17 cellular contexts compared by ENCODE assay signal in genomic region chr9:123044556-123044955, GRCh38. TPM values are rescaled to one million over a fixed set of nuclear protein-coding genes. Genes with fewer than 3 reads are reported as not detected.
DNase-seq lines count a peak whose midpoint lies in the region; ATAC-seq, FAIRE-seq and TF ChIP-seq lines count a peak whose summit lies in the region.
"Had no signal": no experiment of that assay in that cellular context is flagged by ENCODE, and none has a peak within 500 bp of the region (broad histone marks: within the 10 kb centered on the region; RNA-seq: fewer than 3 reads in every experiment).

No MANE protein-coding gene starts in this region.

- H3K27ac Mint-ChIP-seq in activated CD4-positive, alpha-beta memory T cell treated with anti-CD3 and anti-CD28 coated beads, Interleukin-2, amount 10 ng/mL, durations not matched to agents 7 days and 5 days = no peak overlapping the region
- H3K27ac Mint-ChIP-seq: activated naive CD4-positive, alpha-beta T cell treated with anti-CD3 and anti-CD28 coated beads, Interleukin-2, amount 10 ng/mL, durations not matched to agents 7 days and 5 days had no signal

- no peak for DNase-seq in D721Med (ENCODE audit: insufficient read length, low spot score)
- DNase-seq in RWPE2 (ENCODE audit: low spot score) = no peak
- DNase-seq in fibroblast of lung (ENCODE audit: low read depth in 2 of 2) = peak; percentile 81 to 90
- DNase-seq in sigmoid colon = no peak
- no peak for DNase-seq in Kasumi-1 (lab: John Stamatoyannopoulos, UW)
- DNase-seq in colonic mucosa = no peak
- no peak for DNase-seq in activated CD4-positive, alpha-beta memory T cell treated with anti-CD3 and anti-CD28 coated beads, Interleukin-2, amount 10 ng/mL, durations not matched to agents 7 days and 5 days
- no peak for DNase-seq in NK-92 (lab: John Stamatoyannopoulos, UW; ENCODE audit: unreplicated experiment)
- DNase-seq: activated naive CD4-positive, alpha-beta T cell treated with anti-CD3 and anti-CD28 coated beads, Interleukin-2, amount 10 ng/mL, durations not matched to agents 7 days and 5 days; C1 segment of cervical spinal cord; MM.1S; stimulated activated CD8-positive, alpha-beta memory T cell treated with anti-CD3 and anti-CD28 coated beads, Interleukin-4, amount 100 ng/mL, for 48 hours had no signal

- 77 to 80% methylated on average over 4 of the region's 4 CpGs for WGBS in sigmoid colon, 2 donors

- H3K27me3 ChIP-seq in RWPE2 (ENCODE audit: insufficient read depth, poor library complexity, severe bottlenecking) (no peaks in the 10 kb centered on the region), fibroblast of lung (ENCODE audit: control insufficient read depth, insufficient read depth, low read length) (no peaks in the 10 kb centered on the region), sigmoid colon (no peaks in the 10 kb centered on the region), colonic mucosa (no peaks in the 10 kb centered on the region)

- no peak for TF ChIP-seq POLR2A in sigmoid colon (IDR thresholded peaks at IDR 0.05)

- H3K4me3 ChIP-seq in RWPE2 (ENCODE audit: severe bottlenecking) (no peak overlapping the region), fibroblast of lung (replicated peaks in 1 of 4; ENCODE audit: control extremely low read depth in 1 of 4, insufficient read depth in 1 of 4, low read depth in 3 of 4, low read length in 4 of 4) (no peak overlapping the region), sigmoid colon (no peak overlapping the region), colonic mucosa (no peak overlapping the region)
- H3K4me3 ChIP-seq: prostate gland had no signal

- no peak overlapping the region for H3K9ac ChIP-seq in fibroblast of lung (ENCODE audit: insufficient read depth, low read length)
- H3K9ac ChIP-seq in colonic mucosa (ENCODE audit: low read depth in 2 of 2, low read length in 2 of 2) = no peak overlapping the region

- TF ChIP-seq CTCF in D721Med (IDR thresholded peaks at IDR 0.05; ENCODE audit: insufficient read depth, missing control alignments) (no peak), RWPE2 (IDR thresholded peaks at IDR 0.05; ENCODE audit: poor library complexity, severe bottlenecking) (no peak), fibroblast of lung (conservative IDR thresholded peaks at IDR 0.05 in 1 of 2, IDR thresholded peaks at IDR 0.05 in 1 of 2; ENCODE audit: low read depth in 1 of 2, low read length in 2 of 2) (no peak), sigmoid colon (IDR thresholded peaks at IDR 0.05) (no peak), colonic mucosa (IDR thresholded peaks at IDR 0.05) (no peak)

- H3K27ac ChIP-seq in RWPE2 (ENCODE audit: poor library complexity, severe bottlenecking) = peak overlapping the region; percentile 33
- H3K27ac ChIP-seq in fibroblast of lung (ENCODE audit: insufficient read depth, low read length) = no peak overlapping the region
- peak overlapping the region; percentile 20 to 68 (median 61) for H3K27ac ChIP-seq in sigmoid colon
- H3K27ac ChIP-seq in colonic mucosa = no peak overlapping the region
- H3K27ac ChIP-seq: prostate gland had no signal

- peaks cover 3% of the 10 kb centered on the region for H3K9me3 Mint-ChIP-seq in activated CD4-positive, alpha-beta memory T cell treated with anti-CD3 and anti-CD28 coated beads, Interleukin-2, amount 10 ng/mL, durations not matched to agents 7 days and 5 days

- H3K4me1 ChIP-seq in RWPE2 (ENCODE audit: insufficient read depth, poor library complexity, severe bottlenecking) (peaks cover 10% of the 10 kb centered on the region), fibroblast of lung (ENCODE audit: control insufficient read depth, extremely low read depth, insufficient read depth, low read length) (no peaks in the 10 kb centered on the region), sigmoid colon (peaks cover 0 to 77% (median 47%) of the 10 kb centered on the region in 4 donors), colonic mucosa (no peaks in the 10 kb centered on the region)
- H3K4me1 ChIP-seq: prostate gland had no signal

- H2AFZ ChIP-seq in fibroblast of lung (ENCODE audit: low read length) = no peak overlapping the region

- H3K4me3 Mint-ChIP-seq in activated CD4-positive, alpha-beta memory T cell treated with anti-CD3 and anti-CD28 coated beads, Interleukin-2, amount 10 ng/mL, durations not matched to agents 7 days and 5 days = no peak overlapping the region
- H3K4me3 Mint-ChIP-seq: activated naive CD4-positive, alpha-beta T cell treated with anti-CD3 and anti-CD28 coated beads, Interleukin-2, amount 10 ng/mL, durations not matched to agents 7 days and 5 days had no signal

- intact Hi-C loops in sigmoid colon (cut with DNase I) (no loop called here), colonic mucosa (cut with DNase I) (no loop called here)

- peak; percentile 21 for FAIRE-seq in D721Med (lab: Jason Lieb, UNC)
- FAIRE-seq: colon, keratinocyte had no signal

- no peaks in the 10 kb centered on the region for H3K27me3 Mint-ChIP-seq in activated CD4-positive, alpha-beta memory T cell treated with anti-CD3 and anti-CD28 coated beads, Interleukin-2, amount 10 ng/mL, durations not matched to agents 7 days and 5 days
- H3K27me3 Mint-ChIP-seq: activated naive CD4-positive, alpha-beta T cell treated with anti-CD3 and anti-CD28 coated beads, Interleukin-2, amount 10 ng/mL, durations not matched to agents 7 days and 5 days had no signal

- H3K36me3 ChIP-seq in RWPE2 (ENCODE audit: low read depth) (no peaks in the 10 kb centered on the region), fibroblast of lung (ENCODE audit: control insufficient read depth, insufficient read depth, low read length) (no peaks in the 10 kb centered on the region), sigmoid colon (peaks cover 0 to 4% (median 0%) of the 10 kb centered on the region in 4 donors), colonic mucosa (no peaks in the 10 kb centered on the region)
- H3K36me3 ChIP-seq: prostate gland had no signal

- H3K79me2 ChIP-seq in fibroblast of lung (ENCODE audit: control insufficient read depth, insufficient read depth, low read length) = no peaks in the 10 kb centered on the region

- H3K9me3 ChIP-seq in RWPE2 (ENCODE audit: severe bottlenecking) (no peaks in the 10 kb centered on the region), fibroblast of lung (ENCODE audit: control insufficient read depth, insufficient read depth, low read depth, low read length) (no peaks in the 10 kb centered on the region), sigmoid colon (no peaks in the 10 kb centered on the region), colonic mucosa (no peaks in the 10 kb centered on the region)
- H3K9me3 ChIP-seq: prostate gland had no signal

- H4K20me1 ChIP-seq in fibroblast of lung (ENCODE audit: control insufficient read depth, extremely low read depth, insufficient read depth, low read length) = no peaks in the 10 kb centered on the region

- CTCF ChIA-PET in activated CD4-positive, alpha-beta memory T cell treated with anti-CD3 and anti-CD28 coated beads, Interleukin-2, amount 10 ng/mL, durations not matched to agents 7 days and 5 days (lab: Charles Lee) = no interaction called here

- POLR2A ChIA-PET in activated CD4-positive, alpha-beta memory T cell treated with anti-CD3 and anti-CD28 coated beads, Interleukin-2, amount 10 ng/mL, durations not matched to agents 7 days and 5 days (lab: Charles Lee) = no interaction called here

- TF ChIP-seq EP300 in sigmoid colon (IDR thresholded peaks at IDR 0.05) = no peak

- ATAC-seq in RWPE2 (ENCODE audit: low read depth) = peak; percentile 96

- no peaks in the 10 kb centered on the region for H3K4me1 Mint-ChIP-seq in activated CD4-positive, alpha-beta memory T cell treated with anti-CD3 and anti-CD28 coated beads, Interleukin-2, amount 10 ng/mL, durations not matched to agents 7 days and 5 days
- H3K4me1 Mint-ChIP-seq: activated naive CD4-positive, alpha-beta T cell treated with anti-CD3 and anti-CD28 coated beads, Interleukin-2, amount 10 ng/mL, durations not matched to agents 7 days and 5 days had no signal

- peaks cover 16% of the 10 kb centered on the region for H3K36me3 Mint-ChIP-seq in activated CD4-positive, alpha-beta memory T cell treated with anti-CD3 and anti-CD28 coated beads, Interleukin-2, amount 10 ng/mL, durations not matched to agents 7 days and 5 days (ENCODE audit: low read depth)

- H3K4me2 ChIP-seq in fibroblast of lung (ENCODE audit: extremely low read depth, insufficient read depth, low read length) = no peak overlapping the region

RNA-seq across cellular contexts. Expression of gene GPR21, which starts 11.1 kb away (rescaled TPM):
- total RNA-seq in fibroblast of lung (0.66 and 1.0 TPM in 2 replicates), sigmoid colon (1 to 10 TPM in 3 of 4 donors, not detected in 1; 1.4 to 6.1 (median 1.5) TPM), colonic mucosa (1 to 10 TPM in 1 of 2 donors, under 1 TPM in 1; 0.35 to 1.2 TPM)
- polyA plus RNA-seq in fibroblast of lung (1.2 TPM in 1 of 2 replicates, not detected in the other), sigmoid colon (under 1 TPM in 1 of 3 donors, not detected in 2; 0.34 TPM)
- not detected in 2 replicates for polyA plus RNA-seq in fibroblast of lung (2012)
- 1.5 and 5.7 TPM in 2 replicates for polyA minus RNA-seq in fibroblast of lung (ENCODE audit: low replicate concordance)
- total RNA-seq in activated CD4-positive, alpha-beta memory T cell treated with anti-CD3 and anti-CD28 coated beads, Interleukin-2, amount 10 ng/mL, durations not matched to agents 7 days and 5 days = under 1 TPM; 0.58 to 0.88 TPM
- total RNA-seq: H4 had no signal
- polyA plus RNA-seq: urinary bladder had no signal

Comparison
In these comparisons a context has a peak if more than half of its experiments do, and no peak if none do; other contexts are left out.
1. DNase-seq: peak in fibroblast of lung (2 of 2); none in D721Med (single experiment), RWPE2 (single experiment), sigmoid colon (single experiment), Kasumi-1 (0 of 2), colonic mucosa (single experiment), activated CD4-positive, alpha-beta memory T cell treated with anti-CD3 and anti-CD28 coated beads, Interleukin-2, amount 10 ng/mL, durations not matched to agents 7 days and 5 days (single experiment) and NK-92 (single experiment).
2. H3K27ac ChIP-seq: peak in RWPE2 (single experiment) and sigmoid colon (4 of 4); none in fibroblast of lung (single experiment) and colonic mucosa (single experiment).